Comparison of ENCODE assay signal across 20 cellular contexts in the genomic region with DNA sequence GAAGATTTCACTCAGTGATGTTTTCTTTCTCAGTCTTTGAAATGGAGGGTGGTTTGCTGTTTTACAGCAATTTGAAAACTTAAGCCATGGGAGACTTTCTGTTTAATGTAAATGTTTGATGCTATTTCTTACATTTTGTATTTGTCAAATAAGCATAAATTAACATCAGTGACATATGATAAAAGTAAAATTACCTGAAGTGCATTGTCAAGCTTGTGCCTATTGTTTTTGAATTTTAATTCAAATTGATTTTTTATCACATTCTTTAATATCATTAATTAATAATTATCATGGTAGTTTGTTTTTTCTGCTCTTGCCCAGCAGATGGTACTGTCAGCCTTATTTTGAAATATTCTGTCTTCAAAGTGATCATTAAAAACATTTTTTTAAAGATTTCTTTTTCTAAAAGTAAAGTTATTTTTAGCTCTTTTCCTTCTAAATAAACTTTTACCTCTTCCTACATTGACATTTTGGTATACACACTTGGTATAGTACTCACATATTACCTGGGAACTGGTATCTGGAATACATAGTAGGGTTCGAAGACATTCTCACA. TPM values are rescaled to one million over a fixed set of nuclear protein-coding genes. Genes with fewer than 3 reads are reported as not detected.
DNase-seq lines count a peak whose midpoint lies in the region; ATAC-seq, FAIRE-seq and TF ChIP-seq lines count a peak whose summit lies in the region.
"Had no signal": no experiment of that assay in that cellular context is flagged by ENCODE, and none has a peak within 500 bp of the region (broad histone marks: within the 10 kb centered on the region; RNA-seq: fewer than 3 reads in every experiment).

No MANE protein-coding gene starts in this region.

- no peak overlapping the region for H3K27ac ChIP-seq in A673 (ENCODE audit: low read depth, low read length, poor library complexity, severe bottlenecking)
- no peak overlapping the region for H3K27ac ChIP-seq in GM23338 (ENCODE audit: low read depth)
- no peak overlapping the region for H3K27ac ChIP-seq in VCaP
- H3K27ac ChIP-seq: esophagus squamous epithelium, right atrium auricular region, suprapubic skin, vagina had no signal

- no peaks in the 10 kb centered on the region for H4K20me1 ChIP-seq in GM23338 (replicated peaks; ENCODE audit: insufficient read depth)

- no peaks in the 10 kb centered on the region for H3K79me2 ChIP-seq in GM23338 (replicated peaks; ENCODE audit: insufficient read depth)

- peaks cover 25% of the 10 kb centered on the region for H3K4me1 Mint-ChIP-seq in GM23338

- POLR2A ChIA-PET in A673 (lab: Charles Lee; ENCODE audit: low non-redundant PET): no interaction called here

- ATAC-seq in GM23338 (no peak), Right ventricle myocardium superior (ENCODE audit: poor library complexity) (no peak), HG03571 (IDR thresholded peaks at IDR 0.05; ENCODE audit: unreplicated experiment) (no peak)
- ATAC-seq: left ventricle myocardium superior, T-cell had no signal

- H3K4me3 Mint-ChIP-seq in GM23338: no peak overlapping the region
- H3K4me3 Mint-ChIP-seq: T-cell had no signal

- H2AFZ ChIP-seq in GM23338: no peak overlapping the region

- intact Hi-C loops in A673 (cut with micrococcal nuclease; ENCODE audit: unreplicated experiment) (loop anchor here (10.0 kb wide), 1 partner anchor 237 kb away; no protein-coding TSS in a partner anchor), Right ventricle myocardium superior (cut with DNase I) (no loop called here)

- DNase-seq in A673 (ENCODE audit: low spot score): no peak
- DNase-seq in GM23338 (ENCODE audit: low spot score): no peak
- no peak for DNase-seq in frontal cortex (ENCODE audit: low spot score in 2 of 2)
- no peak for DNase-seq in Right ventricle myocardium superior
- no peak for DNase-seq in germinal center (ENCODE audit: low spot score)
- no peak for DNase-seq in NCI-H1436 (lab: John Stamatoyannopoulos, UW)
- DNase-seq: activated effector memory CD4-positive, alpha-beta T cell treated with anti-CD3 and anti-CD28 coated beads, Interleukin-2, amount 50 U/mL, for 16 hours; effector CD8-positive, alpha-beta T cell; esophagus squamous epithelium; left ventricle myocardium superior; MM.1S; NCI-H187 treated with DMSO at 0.1 percent for 48 hours; NK-92 treated with Interleukin-12 subunit alpha and Interleukin-12 subunit beta, amount 100 ng/mL, for 24 hours; T-cell had no signal

- H3K4me3 ChIP-seq in A673 (ENCODE audit: low read depth, low read length, poor library complexity, severe bottlenecking) (no peak overlapping the region), GM23338 (no peak overlapping the region)
- H3K4me3 ChIP-seq: esophagus squamous epithelium, right atrium auricular region, suprapubic skin, vagina had no signal

- peaks cover 8% of the 10 kb centered on the region for H3K36me3 Mint-ChIP-seq in GM23338 (ENCODE audit: low read depth)

- H3K27me3 Mint-ChIP-seq in GM23338 (ENCODE audit: insufficient read depth, low read depth, poor library complexity): peaks cover 2% of the 10 kb centered on the region
- H3K27me3 Mint-ChIP-seq: T-cell had no signal

- H3K36me3 ChIP-seq in A673 (ENCODE audit: insufficient read depth, low read length, poor library complexity, severe bottlenecking) (peaks cover 1% of the 10 kb centered on the region), GM23338 (ENCODE audit: insufficient read depth) (no peaks in the 10 kb centered on the region)

- H3K9me2 ChIP-seq in GM23338 (ENCODE audit: insufficient read depth): no peaks in the 10 kb centered on the region

- H3F3A ChIP-seq in GM23338 (replicated peaks; ENCODE audit: low read depth): no peaks in the 10 kb centered on the region

- 0 out of 2 replicates have a peak overlapping the region, but pooled peaks have one; percentile 46 for H3K27ac Mint-ChIP-seq in GM23338
- H3K27ac Mint-ChIP-seq: T-cell had no signal

- no TSS peak for BruUV-seq in A673 (replicated peaks; lab: Mats Ljungman, UMichigan)

- H3K4me2 ChIP-seq in GM23338: no peak overlapping the region

- H3K9me3 ChIP-seq in A673 (ENCODE audit: low read depth, low read length, poor library complexity, severe bottlenecking): no peaks in the 10 kb centered on the region
- H3K9me3 ChIP-seq: esophagus squamous epithelium, right atrium auricular region, suprapubic skin, vagina had no signal

- H3K4me1 ChIP-seq in A673 (ENCODE audit: insufficient read depth, low read length, poor library complexity, severe bottlenecking): no peaks in the 10 kb centered on the region
- peaks cover 7% of the 10 kb centered on the region for H3K4me1 ChIP-seq in GM23338 (ENCODE audit: insufficient read depth)
- H3K4me1 ChIP-seq: esophagus squamous epithelium, right atrium auricular region, suprapubic skin, vagina had no signal

- no peaks in the 10 kb centered on the region for H3K27me3 ChIP-seq in A673 (replicated peaks; ENCODE audit: insufficient read depth, low read depth, low read length, poor library complexity)
- no peaks in the 10 kb centered on the region for H3K27me3 ChIP-seq in GM23338 (ENCODE audit: insufficient read depth)
- H3K27me3 ChIP-seq: esophagus squamous epithelium, right atrium auricular region, suprapubic skin, vagina had no signal

- FAIRE-seq in frontal cortex (lab: Jason Lieb, UNC): peak; percentile 69

- peak; percentile 41; the same call in 1 of the 2 replicates for TF ChIP-seq CTCF in A673 (conservative IDR thresholded peaks at IDR 0.05; ENCODE audit: low read depth, low read length)
- no peak; a peak in 1 of 4 replicates for TF ChIP-seq CTCF in GM23338 (conservative IDR thresholded peaks at IDR 0.05; ENCODE audit: low read depth in 2 of 2)
- peak; percentile 43 for TF ChIP-seq CTCF in VCaP (conservative IDR thresholded peaks at IDR 0.05)

- no peaks in the 10 kb centered on the region for H3K9me3 Mint-ChIP-seq in GM23338
- H3K9me3 Mint-ChIP-seq: T-cell had no signal

- CTCF ChIA-PET in A673 (lab: Charles Lee): no interaction called here

TF ChIP-seq in GM23338, 12 proteins besides CTCF, POLR2A, EP300 and RAD21 (continues in another document):
- TF ChIP-seq ZNF114 (CRISPR knock-in tag; IDR thresholded peaks at IDR 0.05) (no peak), JUNB (IDR thresholded peaks at IDR 0.05; ENCODE audit: unreplicated experiment) (no peak), NANOG (IDR thresholded peaks at IDR 0.05; ENCODE audit: borderline replicate concordance) (no peak), STAT1 (IDR thresholded peaks at IDR 0.05; ENCODE audit: unreplicated experiment) (no peak), CREB1 (CRISPR knock-in tag; IDR thresholded peaks at IDR 0.05; ENCODE audit: low read depth) (no peak), ZNF331 (CRISPR knock-in tag; IDR thresholded peaks at IDR 0.05; ENCODE audit: low read depth) (no peak), EZH2 (IDR thresholded peaks at IDR 0.05; ENCODE audit: low read depth, unreplicated experiment) (no peak), EZH2phosphoT487 (IDR thresholded peaks at IDR 0.05; ENCODE audit: unreplicated experiment) (no peak), POLR2AphosphoS5 (IDR thresholded peaks at IDR 0.05; ENCODE audit: low read depth) (no peak)
- TF ChIP-seq, protein P1, sequence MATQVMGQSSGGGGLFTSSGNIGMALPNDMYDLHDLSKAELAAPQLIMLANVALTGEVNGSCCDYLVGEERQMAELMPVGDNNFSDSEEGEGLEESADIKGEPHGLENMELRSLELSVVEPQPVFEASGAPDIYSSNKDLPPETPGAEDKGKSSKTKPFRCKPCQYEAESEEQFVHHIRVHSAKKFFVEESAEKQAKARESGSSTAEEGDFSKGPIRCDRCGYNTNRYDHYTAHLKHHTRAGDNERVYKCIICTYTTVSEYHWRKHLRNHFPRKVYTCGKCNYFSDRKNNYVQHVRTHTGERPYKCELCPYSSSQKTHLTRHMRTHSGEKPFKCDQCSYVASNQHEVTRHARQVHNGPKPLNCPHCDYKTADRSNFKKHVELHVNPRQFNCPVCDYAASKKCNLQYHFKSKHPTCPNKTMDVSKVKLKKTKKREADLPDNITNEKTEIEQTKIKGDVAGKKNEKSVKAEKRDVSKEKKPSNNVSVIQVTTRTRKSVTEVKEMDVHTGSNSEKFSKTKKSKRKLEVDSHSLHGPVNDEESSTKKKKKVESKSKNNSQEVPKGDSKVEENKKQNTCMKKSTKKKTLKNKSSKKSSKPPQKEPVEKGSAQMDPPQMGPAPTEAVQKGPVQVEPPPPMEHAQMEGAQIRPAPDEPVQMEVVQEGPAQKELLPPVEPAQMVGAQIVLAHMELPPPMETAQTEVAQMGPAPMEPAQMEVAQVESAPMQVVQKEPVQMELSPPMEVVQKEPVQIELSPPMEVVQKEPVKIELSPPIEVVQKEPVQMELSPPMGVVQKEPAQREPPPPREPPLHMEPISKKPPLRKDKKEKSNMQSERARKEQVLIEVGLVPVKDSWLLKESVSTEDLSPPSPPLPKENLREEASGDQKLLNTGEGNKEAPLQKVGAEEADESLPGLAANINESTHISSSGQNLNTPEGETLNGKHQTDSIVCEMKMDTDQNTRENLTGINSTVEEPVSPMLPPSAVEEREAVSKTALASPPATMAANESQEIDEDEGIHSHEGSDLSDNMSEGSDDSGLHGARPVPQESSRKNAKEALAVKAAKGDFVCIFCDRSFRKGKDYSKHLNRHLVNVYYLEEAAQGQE (IDR thresholded peaks at IDR 0.05; ENCODE audit: unreplicated experiment): no peak
- TF ChIP-seq, protein P2, sequence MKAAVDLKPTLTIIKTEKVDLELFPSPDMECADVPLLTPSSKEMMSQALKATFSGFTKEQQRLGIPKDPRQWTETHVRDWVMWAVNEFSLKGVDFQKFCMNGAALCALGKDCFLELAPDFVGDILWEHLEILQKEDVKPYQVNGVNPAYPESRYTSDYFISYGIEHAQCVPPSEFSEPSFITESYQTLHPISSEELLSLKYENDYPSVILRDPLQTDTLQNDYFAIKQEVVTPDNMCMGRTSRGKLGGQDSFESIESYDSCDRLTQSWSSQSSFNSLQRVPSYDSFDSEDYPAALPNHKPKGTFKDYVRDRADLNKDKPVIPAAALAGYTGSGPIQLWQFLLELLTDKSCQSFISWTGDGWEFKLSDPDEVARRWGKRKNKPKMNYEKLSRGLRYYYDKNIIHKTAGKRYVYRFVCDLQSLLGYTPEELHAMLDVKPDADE (IDR thresholded peaks at IDR 0.05): no peak

RNA-seq across cellular contexts. Expression of a gene that starts 29.1 kb away (rescaled TPM):
- 39.3 and 40.8 TPM in 2 replicates for total RNA-seq in A673 (2021)
- total RNA-seq in GM23338 (2014; rRNA removed; shearing (Covaris generic)): 11.2 and 12.1 TPM in 2 replicates
- polyA plus RNA-seq in GM23338 (2016; fragmentation: Nextera tagmentation; extraction: Ambion mirVana): 7.9 and 8.7 TPM in 2 replicates
- 46.1 TPM for total RNA-seq in frontal cortex
- 4.3 TPM for total RNA-seq in Right ventricle myocardium superior
- total RNA-seq: Daoy had no signal

Comparison
In these comparisons a context has a peak if more than half of its experiments do, and no peak if none do; other contexts are left out.
1. CTCF ChIP-seq: peak in A673 (single experiment) and VCaP (single experiment); none in GM23338 (0 of 2).